ENCODE assay signal across 35 cellular contexts in genomic region chr20:4299250-4299649, GRCh38. TPM values are rescaled to one million over a fixed set of nuclear protein-coding genes. Genes with fewer than 3 reads are reported as not detected.
"Had no signal": no experiment of that assay in that cellular context is flagged by ENCODE, and none has a peak within 500 bp of the region (broad histone marks: within the 10 kb centered on the region; RNA-seq: fewer than 3 reads in every experiment).

No MANE protein-coding gene starts in this region.

- H3K36me3 ChIP-seq: adrenal gland, brain microvascular endothelial cell, breast epithelium had no signal

- ATAC-seq: activated CD8-positive, alpha-beta T cell treated with anti-CD3 and anti-CD28 coated beads for 36 hours; activated naive CD4-positive, alpha-beta T cell treated with anti-CD3 and anti-CD28 coated beads, Interleukin-2, amount 50 U/mL, for 72 hours; activated T-cell treated with anti-CD3 and anti-CD28 coated beads, Interleukin-2, amount 50 U/mL, for 4 hours; activated T-cell treated with anti-CD3 and anti-CD28 coated beads, Interleukin-2, amount 50 U/mL, for 72 hours; activated T-helper 17 cell treated with anti-CD3 and anti-CD28 coated beads, Interleukin-2, amount 50 U/mL, for 72 hours; body of pancreas had no signal

- H3K9me3 ChIP-seq: adrenal gland, body of pancreas, breast epithelium had no signal

- H3K27me3 ChIP-seq: body of pancreas, brain microvascular endothelial cell, breast epithelium had no signal

- DNase-seq: activated B cell treated with CpG ODN at 0.5 μM for 24 hours; activated CD4-positive, alpha-beta memory T cell treated with anti-CD3 and anti-CD28 coated beads for 36 hours; activated CD4-positive, alpha-beta T cell treated with anti-CD3 and anti-CD28 coated beads for 4 hours; activated CD4-positive, alpha-beta T cell treated with anti-CD3 and anti-CD28 coated beads, Interleukin-2, amount 10 ng/mL, durations not matched to agents 24 days and 14 days; activated CD4-positive, alpha-beta T cell treated with anti-CD3 and anti-CD28 coated beads, Interleukin-2, amount 50 U/mL, for 1 hour; activated CD4-positive, alpha-beta T cell treated with anti-CD3 and anti-CD28 coated beads, Interleukin-2, amount 50 U/mL, for 4 hours; activated CD4-positive, CD25-positive, alpha-beta regulatory T cell treated with anti-CD3 and anti-CD28 coated beads, Interleukin-2, amount 50 U/mL, for 72 hours; activated CD8-positive, alpha-beta memory T cell treated with anti-CD3 and anti-CD28 coated beads, Interleukin-2, amount 50 U/mL, for 4 hours; activated CD8-positive, alpha-beta T cell treated with anti-CD3 and anti-CD28 coated beads for 36 hours; activated effector memory CD4-positive, alpha-beta T cell treated with anti-CD3 and anti-CD28 coated beads, Interleukin-2, amount 50 U/mL, for 16 hours; activated gamma-delta T cell treated with Interleukin-2 at 50 U/mL for 16 hours; activated naive CD4-positive, alpha-beta T cell; activated naive CD4-positive, alpha-beta T cell treated with anti-CD3 and anti-CD28 coated beads for 36 hours; activated naive CD4-positive, alpha-beta T cell treated with anti-CD3 and anti-CD28 coated beads, Interleukin-2, amount 50 U/mL, for 16 hours; activated naive CD8-positive, alpha-beta T cell treated with anti-CD3 and anti-CD28 coated beads for 36 hours; activated T-cell treated with anti-CD3 and anti-CD28 coated beads for 4 hours; activated T-cell treated with anti-CD3 and anti-CD28 coated beads, Interleukin-2, amount 50 U/mL, for 1 hour; activated T-cell treated with anti-CD3 and anti-CD28 coated beads, Interleukin-2, amount 50 U/mL, for 4 hours; activated T-cell treated with anti-CD3 and anti-CD28 coated beads, Interleukin-2, amount 50 U/mL, for 72 hours; adrenal gland; amniotic stem cell; aorta; body of pancreas; brain microvascular endothelial cell; central memory CD4-positive, alpha-beta T cell; T-helper 1 cell; T-helper 2 cell; T-helper 9 cell had no signal

- H3K27ac ChIP-seq: adrenal gland, body of pancreas, brain microvascular endothelial cell, breast epithelium, VCaP had no signal

- FAIRE-seq: astrocyte, TTC549 had no signal

- H3K4me3 ChIP-seq: adrenal gland, body of pancreas, breast epithelium had no signal

- H3K4me1 ChIP-seq: adrenal gland, body of pancreas, breast epithelium had no signal

RNA-seq across cellular contexts. Expression of gene ADRA1D, which starts 50.2 kb away (rescaled TPM):
- total RNA-seq: activated B cell treated with CpG ODN at 0.5 μM for 24 hours; activated CD4-positive, alpha-beta memory T cell treated with anti-CD3 and anti-CD28 coated beads for 36 hours; activated CD4-positive, alpha-beta T cell treated with anti-CD3 and anti-CD28 coated beads, Interleukin-2, amount 10 ng/mL, durations not matched to agents 24 days and 14 days; activated CD8-positive, alpha-beta T cell treated with anti-CD3 and anti-CD28 coated beads for 36 hours; activated naive CD4-positive, alpha-beta T cell treated with anti-CD3 and anti-CD28 coated beads for 36 hours; activated naive CD4-positive, alpha-beta T cell treated with anti-CD3 and anti-CD28 coated beads, Interleukin-2, amount 50 U/mL, for 72 hours; activated naive CD8-positive, alpha-beta T cell treated with anti-CD3 and anti-CD28 coated beads for 36 hours; activated T-cell treated with anti-CD3 and anti-CD28 coated beads, Interleukin-2, amount 50 U/mL, for 4 hours; activated T-cell treated with anti-CD3 and anti-CD28 coated beads, Interleukin-2, amount 50 U/mL, for 72 hours; activated T-helper 1 cell treated with anti-CD3 and anti-CD28 coated beads, Interleukin-12 subunit alpha, Interleukin-12 subunit beta, Interleukin-2, Interleukin-4 antibody, amounts not matched to agents 30 ng/mL and 10 ng/mL and 1 ng/mL, durations not matched to agents 14 hours and 24 hours and 36 hours; activated T-helper 17 cell treated with anti-CD3 and anti-CD28 coated beads, Interleukin-2, amount 50 U/mL, for 72 hours; astrocyte; body of pancreas had no signal
